17 cellular contexts compared by ENCODE assay signal in genomic region chr7:42480304-42480665, GRCh38.
A peak's percentile ranks its signal among the peaks of the same experiment; 100 is the strongest.
DNase-seq lines count a peak whose midpoint lies in the region; ATAC-seq and TF ChIP-seq lines count a peak whose summit lies in the region.
"Had no signal": no experiment of that assay in that cellular context is flagged by ENCODE, and none has a peak within 500 bp of the region (broad histone marks: within the 10 kb centered on the region; RNA-seq: fewer than 3 reads in every experiment).

No MANE protein-coding gene starts in this region.

- DNase-seq in MCF 10A (ENCODE audit: unreplicated experiment): no peak
- no peak for DNase-seq in left ventricle myocardium inferior
- no peak for DNase-seq in osteocyte (ENCODE audit: extremely low spot score, unreplicated experiment)
- no peak for DNase-seq in upper lobe of right lung
- DNase-seq in activated T-helper 2 cell treated with anti-CD3 and anti-CD28 coated beads, Interferon-gamma antibody, Interleukin-2, Interleukin-4, amounts not matched to agents 10 μg/mL and 5 μg/mL and 100 μg/mL, durations not matched to agents 14 hours and 24 hours and 36 hours (ENCODE audit: low spot score): no peak
- no peak for DNase-seq in SKM-1 treated with dmso at 0.1 percent for 144 hours (lab: John Stamatoyannopoulos, UW; ENCODE audit: unreplicated experiment)
- DNase-seq: activated T-cell treated with anti-CD3 and anti-CD28 coated beads, Interleukin-2, amount 50 U/mL, for 4 hours; BE2C; Caco-2; caudate nucleus; head of caudate nucleus; NCI-H774; nephron progenitor cell; T1000 had no signal

- H3K27ac ChIP-seq in left ventricle myocardium inferior (replicated peaks): peak overlapping the region; percentile 68
- H3K27ac ChIP-seq in upper lobe of right lung: peak overlapping the region; percentile 47

- peaks cover 9% of the 10 kb centered on the region for H3K4me1 Mint-ChIP-seq in MCF 10A (ENCODE audit: insufficient read depth, unreplicated experiment)
- peaks cover 44% of the 10 kb centered on the region for H3K4me1 Mint-ChIP-seq in osteocyte (ENCODE audit: unreplicated experiment)
- H3K4me1 Mint-ChIP-seq in activated T-helper 2 cell treated with anti-CD3 and anti-CD28 coated beads, Interferon-gamma antibody, Interleukin-2, Interleukin-4, amounts not matched to agents 10 μg/mL and 5 μg/mL and 100 μg/mL, durations not matched to agents 14 hours and 24 hours and 36 hours (ENCODE audit: low read depth): no peaks in the 10 kb centered on the region

- no TSS peak for BruUV-seq in MCF 10A (replicated peaks; lab: Mats Ljungman, UMichigan)

- intact Hi-C loops in MCF 10A (cut with micrococcal nuclease) (no loop called here), left ventricle myocardium inferior (cut with micrococcal nuclease) (no loop called here), upper lobe of right lung (cut with DNase I) (no loop called here)
- intact Hi-C loops in activated T-helper 2 cell treated with anti-CD3 and anti-CD28 coated beads, Interferon-gamma antibody, Interleukin-2, Interleukin-4, amounts not matched to agents 10 μg/mL and 5 μg/mL and 100 μg/mL, durations not matched to agents 14 hours and 24 hours and 36 hours (cut with micrococcal nuclease): no loop called here

- POLR2A ChIA-PET in MCF 10A (lab: Yijun Ruan, JAX): interaction anchor here (1.1 kb wide), 1 partner anchor 13 kb away, joined by 4 read pairs; no protein-coding TSS in a partner anchor

- ATAC-seq in upper lobe of right lung (peak; percentile 23), HG02642 (IDR thresholded peaks at IDR 0.05; ENCODE audit: poor library complexity, unreplicated experiment) (no peak)
- ATAC-seq: activated CD4-positive, CD25-positive, alpha-beta regulatory T cell treated with anti-CD3 and anti-CD28 coated beads, Interleukin-2, amount 50 U/mL, for 24 hours; activated T-cell treated with anti-CD3 and anti-CD28 coated beads, Interleukin-2, amount 50 U/mL, for 4 hours had no signal

- no peaks in the 10 kb centered on the region for H3K36me3 ChIP-seq in left ventricle myocardium inferior
- no peaks in the 10 kb centered on the region for H3K36me3 ChIP-seq in upper lobe of right lung
- H3K36me3 ChIP-seq: BE2C had no signal

- TF ChIP-seq CTCF in MCF 10A (IDR thresholded peaks at IDR 0.05; ENCODE audit: unreplicated experiment) (no peak), left ventricle myocardium inferior (IDR thresholded peaks at IDR 0.05; ENCODE audit: borderline replicate concordance) (no peak), osteocyte (IDR thresholded peaks at IDR 0.05) (no peak), upper lobe of right lung (IDR thresholded peaks at IDR 0.05) (no peak)

- H3K27me3 ChIP-seq in left ventricle myocardium inferior (ENCODE audit: low read depth) (no peaks in the 10 kb centered on the region), upper lobe of right lung (no peaks in the 10 kb centered on the region)
- H3K27me3 ChIP-seq: BE2C had no signal

- no peaks in the 10 kb centered on the region for H3K9me3 Mint-ChIP-seq in MCF 10A (ENCODE audit: unreplicated experiment)
- H3K9me3 Mint-ChIP-seq in osteocyte (ENCODE audit: unreplicated experiment): no peaks in the 10 kb centered on the region
- H3K9me3 Mint-ChIP-seq in activated T-helper 2 cell treated with anti-CD3 and anti-CD28 coated beads, Interferon-gamma antibody, Interleukin-2, Interleukin-4, amounts not matched to agents 10 μg/mL and 5 μg/mL and 100 μg/mL, durations not matched to agents 14 hours and 24 hours and 36 hours: no peaks in the 10 kb centered on the region
- H3K9me3 Mint-ChIP-seq: activated T-cell treated with anti-CD3 and anti-CD28 coated beads, Interleukin-2, amount 50 U/mL, for 4 hours had no signal

- no peak overlapping the region for H3K4me3 ChIP-seq in left ventricle myocardium inferior
- H3K4me3 ChIP-seq in upper lobe of right lung: no peak overlapping the region

- CTCF ChIA-PET in MCF 10A (lab: Yijun Ruan, JAX): interaction anchor here (0.7 kb wide), 1 partner anchor 165 kb away, joined by 4 read pairs; no protein-coding TSS in a partner anchor

- H3K9me3 ChIP-seq in left ventricle myocardium inferior (replicated peaks) (no peaks in the 10 kb centered on the region), upper lobe of right lung (no peaks in the 10 kb centered on the region)
- H3K9me3 ChIP-seq: BE2C, Caco-2 had no signal

- no peaks in the 10 kb centered on the region for H3K27me3 Mint-ChIP-seq in MCF 10A (ENCODE audit: insufficient read depth, unreplicated experiment)
- peaks cover 5% of the 10 kb centered on the region for H3K27me3 Mint-ChIP-seq in osteocyte (ENCODE audit: unreplicated experiment)
- no peaks in the 10 kb centered on the region for H3K27me3 Mint-ChIP-seq in activated T-helper 2 cell treated with anti-CD3 and anti-CD28 coated beads, Interferon-gamma antibody, Interleukin-2, Interleukin-4, amounts not matched to agents 10 μg/mL and 5 μg/mL and 100 μg/mL, durations not matched to agents 14 hours and 24 hours and 36 hours (ENCODE audit: low read depth)

- H3K4me3 Mint-ChIP-seq in MCF 10A (ENCODE audit: unreplicated experiment) (no peak overlapping the region), osteocyte (ENCODE audit: unreplicated experiment) (no peak overlapping the region)
- H3K4me3 Mint-ChIP-seq in activated T-helper 2 cell treated with anti-CD3 and anti-CD28 coated beads, Interferon-gamma antibody, Interleukin-2, Interleukin-4, amounts not matched to agents 10 μg/mL and 5 μg/mL and 100 μg/mL, durations not matched to agents 14 hours and 24 hours and 36 hours (ENCODE audit: low read depth): no peak overlapping the region
- H3K4me3 Mint-ChIP-seq: activated naive CD8-positive, alpha-beta T cell; activated T-cell treated with anti-CD3 and anti-CD28 coated beads, Interleukin-2, amount 50 U/mL, for 4 hours; nephron progenitor cell had no signal

- H3K36me3 Mint-ChIP-seq in MCF 10A (ENCODE audit: insufficient read depth, unreplicated experiment) (no peaks in the 10 kb centered on the region), osteocyte (ENCODE audit: unreplicated experiment) (no peaks in the 10 kb centered on the region)
- H3K36me3 Mint-ChIP-seq in activated T-helper 2 cell treated with anti-CD3 and anti-CD28 coated beads, Interferon-gamma antibody, Interleukin-2, Interleukin-4, amounts not matched to agents 10 μg/mL and 5 μg/mL and 100 μg/mL, durations not matched to agents 14 hours and 24 hours and 36 hours (ENCODE audit: low read depth): no peaks in the 10 kb centered on the region
- H3K36me3 Mint-ChIP-seq: activated naive CD8-positive, alpha-beta T cell had no signal

- H3K4me1 ChIP-seq in left ventricle myocardium inferior: peaks cover 19% of the 10 kb centered on the region
- peaks cover 3% of the 10 kb centered on the region for H3K4me1 ChIP-seq in upper lobe of right lung
- H3K4me1 ChIP-seq: BE2C had no signal

- peak overlapping the region; percentile 67 for H3K27ac Mint-ChIP-seq in MCF 10A (ENCODE audit: low read depth, unreplicated experiment)
- H3K27ac Mint-ChIP-seq in osteocyte (ENCODE audit: unreplicated experiment): peak overlapping the region; percentile 98
- no peak overlapping the region for H3K27ac Mint-ChIP-seq in activated T-helper 2 cell treated with anti-CD3 and anti-CD28 coated beads, Interferon-gamma antibody, Interleukin-2, Interleukin-4, amounts not matched to agents 10 μg/mL and 5 μg/mL and 100 μg/mL, durations not matched to agents 14 hours and 24 hours and 36 hours
- H3K27ac Mint-ChIP-seq: activated naive CD8-positive, alpha-beta T cell; nephron progenitor cell had no signal
